In the genomic region with DNA sequence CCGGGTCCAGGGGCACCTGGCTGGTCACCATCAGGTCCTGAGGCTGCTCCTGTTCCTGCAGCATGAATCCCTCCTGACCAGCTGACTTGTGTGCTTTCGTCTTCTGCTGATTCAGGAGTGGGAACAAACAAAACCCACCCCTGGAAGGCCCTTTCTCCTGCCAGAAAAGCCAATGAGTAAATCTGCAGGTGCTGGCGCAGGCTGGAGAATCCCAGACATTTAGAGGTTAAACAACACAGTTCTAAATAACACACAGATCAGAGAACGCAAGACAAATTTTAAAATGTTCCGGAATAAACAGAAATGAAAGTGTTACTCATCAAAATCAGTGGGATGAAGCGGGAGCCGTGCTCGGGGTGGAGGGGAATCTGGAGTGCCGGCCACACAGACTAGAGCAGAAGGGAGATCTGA, we compare ENCODE assay signal across 9 cellular contexts.
DNase-seq lines count a peak whose midpoint lies in the region; ATAC-seq and TF ChIP-seq lines count a peak whose summit lies in the region.
"Had no signal": no experiment of that assay in that cellular context is flagged by ENCODE, and none has a peak within 500 bp of the region (broad histone marks: within the 10 kb centered on the region; RNA-seq: fewer than 3 reads in every experiment).

No MANE protein-coding gene starts in this region.

- H3K4me3 ChIP-seq in astrocyte of the spinal cord (ENCODE audit: low read depth, low read length), result no peak overlapping the region
- H3K4me3 ChIP-seq in stomach, result peak overlapping the region in 1 of 4 donors; percentile 19
- H3K4me3 ChIP-seq in Karpas-422 (ENCODE audit: low read length), result no peak overlapping the region

- no peaks in the 10 kb centered on the region for H3K9me2 ChIP-seq in Karpas-422 (replicated peaks; ENCODE audit: insufficient read depth, low read length)

- peaks cover 14 to 51% (median 30%) of the 10 kb centered on the region in 4 donors for H3K4me1 ChIP-seq in stomach
- H3K4me1 ChIP-seq in Karpas-422 (ENCODE audit: low read length), result no peaks in the 10 kb centered on the region

- no peaks in the 10 kb centered on the region for H3K27me3 ChIP-seq in layer of hippocampus (ENCODE audit: control insufficient read depth, insufficient read depth, low read length)
- H3K27me3 ChIP-seq in stomach, result no peaks in the 10 kb centered on the region
- no peaks in the 10 kb centered on the region for H3K27me3 ChIP-seq in Karpas-422 (ENCODE audit: low read length)

- no peak for TF ChIP-seq EP300 in stomach (IDR thresholded peaks at IDR 0.05)

- no peak for TF ChIP-seq POLR2A in stomach (IDR thresholded peaks at IDR 0.05)

- intact Hi-C loops in stomach (cut with DNase I; ENCODE audit: low total_unique reads), result no loop called here

- TF ChIP-seq CTCF in astrocyte of the spinal cord (IDR thresholded peaks at IDR 0.05; ENCODE audit: low read depth, low read length) (no peak), stomach (IDR thresholded peaks at IDR 0.05) (no peak)

- in situ Hi-C loops in astrocyte of the spinal cord (cut with HindIII; ENCODE audit: low sequenced_read_pairs), result no loop called here

- H3K27ac ChIP-seq in layer of hippocampus (ENCODE audit: low read depth, low read length) (peak overlapping the region; percentile 87), stomach (peak overlapping the region in 4 of 5 donors; percentile 44 to 70 (median 58)), Karpas-422 (ENCODE audit: low read length) (no peak overlapping the region)

- H3K9me3 ChIP-seq in stomach, result no peaks in the 10 kb centered on the region
- H3K9me3 ChIP-seq in Karpas-422 (ENCODE audit: low read length), result no peaks in the 10 kb centered on the region; the same call in 1 of the 2 replicates

- H3K36me3 ChIP-seq in stomach (peaks cover 0 to 6% (median 2%) of the 10 kb centered on the region in 4 donors), Karpas-422 (ENCODE audit: insufficient read depth, low read length) (no peaks in the 10 kb centered on the region)

- WGBS in stomach, 5 donors, result 42 to 63% (median 57%) methylated on average over 8 to 9 of the region's 9 CpGs

- no peaks in the 10 kb centered on the region for H3K79me2 ChIP-seq in Karpas-422 (ENCODE audit: low read length)

- H3K4me2 ChIP-seq in Karpas-422 (ENCODE audit: low read depth, low read length, poor library complexity, severe bottlenecking), result no peak overlapping the region

- H3K9ac ChIP-seq in Karpas-422 (ENCODE audit: low read length), result no peak overlapping the region

- no peak for ATAC-seq in HG03039 (IDR thresholded peaks at IDR 0.05; ENCODE audit: unreplicated experiment)
- no peak for ATAC-seq in HG02588 (IDR thresholded peaks at IDR 0.05; ENCODE audit: unreplicated experiment)

- peak; percentile 72 for DNase-seq in GM03348 (ENCODE audit: low spot score)
- peak; percentile 53 for DNase-seq in astrocyte of the spinal cord (ENCODE audit: low read depth, low spot score)
- DNase-seq in stomach, result no peak
- DNase-seq in COR-L47 (lab: John Stamatoyannopoulos, UW), result no peak
- no peak for DNase-seq in Karpas-422
- DNase-seq: dermis blood vessel endothelial cell had no signal

- H2AFZ ChIP-seq in Karpas-422 (ENCODE audit: low read length), result no peak overlapping the region

- no peaks in the 10 kb centered on the region for H4K20me1 ChIP-seq in Karpas-422 (ENCODE audit: insufficient read depth, low read depth, low read length)

Comparison
In these comparisons a context has a peak if more than half of its experiments do, and no peak if none do; other contexts are left out.
1. DNase-seq: peak in GM03348 (single experiment) and astrocyte of the spinal cord (single experiment); none in stomach (single experiment), COR-L47 (single experiment) and Karpas-422 (single experiment).